10 cellular contexts compared by ENCODE assay signal in the genomic region with DNA sequence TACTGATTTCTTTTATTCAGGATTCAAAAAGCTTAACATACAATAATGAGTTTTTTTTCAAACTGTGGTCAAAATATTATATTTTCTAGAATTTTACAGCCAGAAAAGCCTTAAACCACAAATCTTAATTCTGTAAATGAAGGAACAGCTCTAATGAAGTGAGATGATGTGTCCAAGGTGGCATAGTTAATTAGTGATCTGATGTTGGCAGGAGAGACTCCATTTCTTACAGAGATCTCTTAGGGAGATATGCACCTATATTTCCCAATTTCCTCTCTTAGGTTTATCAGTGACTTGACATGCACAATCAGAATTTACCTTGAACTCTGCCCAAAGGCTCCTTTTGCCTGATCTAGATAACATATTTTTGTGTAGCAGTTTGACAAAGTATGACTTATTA.
"Had no signal": no experiment of that assay in that cellular context is flagged by ENCODE, and none has a peak within 500 bp of the region (broad histone marks: within the 10 kb centered on the region; RNA-seq: fewer than 3 reads in every experiment).

No MANE protein-coding gene starts in this region.

- H3K9me3 ChIP-seq: HAP-1 had no signal

- H3K27ac ChIP-seq: GM23248 had no signal

- DNase-seq: GM23248, GOT3, H7, H9, HCEC 1CT, HFFc6 had no signal

- H3K4me3 ChIP-seq: GM23248, HAP-1 had no signal

- ATAC-seq: HCT116 had no signal

- H3K4me3 Mint-ChIP-seq: H9, HFFc6 had no signal

- H3K36me3 ChIP-seq: HAP-1 had no signal

- H3K9ac ChIP-seq: GM23248 had no signal

- H2AFZ ChIP-seq: GM23248 had no signal

- H3K4me1 Mint-ChIP-seq: H9 had no signal

- FAIRE-seq: H1, H54 had no signal

- H3K27ac Mint-ChIP-seq: H9, HFFc6 had no signal
